In genomic region chr1:119139393-119139792, GRCh38 we compare ENCODE assay signal across 8 cellular contexts. TPM values are rescaled to one million over a fixed set of nuclear protein-coding genes. Genes with fewer than 3 reads are reported as not detected.
DNase-seq lines count a peak whose midpoint lies in the region; ATAC-seq, FAIRE-seq and TF ChIP-seq lines count a peak whose summit lies in the region.

No MANE protein-coding gene starts in this region.

- H3K4me3 ChIP-seq in Peyer's patch (peak overlapping the region in 3 of 4 donors; percentile 47 to 79 (median 52)), esophagus squamous epithelium (peak overlapping the region; percentile 34 to 71 (median 68)), spleen (peak overlapping the region; percentile 49 to 72 (median 58))

- no peak for ATAC-seq in HG02623 (IDR thresholded peaks at IDR 0.05; ENCODE audit: unreplicated experiment)

- peak overlapping the region; percentile 89 to 98 (median 96) for H3K27ac ChIP-seq in Peyer's patch
- H3K27ac ChIP-seq in esophagus squamous epithelium = peak overlapping the region; percentile 90 to 98 (median 96)
- H3K27ac ChIP-seq in spleen = peak overlapping the region; percentile 94 to 99 (median 96)

- FAIRE-seq in H54 (lab: Jason Lieb, UNC) = peak; percentile 67

- TF ChIP-seq POLR2A in H54 (IDR thresholded peaks at IDR 0.05; ENCODE audit: low read depth, low read length) (no peak), Peyer's patch (IDR thresholded peaks at IDR 0.05) (no peak), esophagus squamous epithelium (IDR thresholded peaks at IDR 0.05) (no peak), spleen (IDR thresholded peaks at IDR 0.05) (no peak)

- H3K9me3 ChIP-seq in Peyer's patch = no peaks in the 10 kb centered on the region
- no peaks in the 10 kb centered on the region for H3K9me3 ChIP-seq in esophagus squamous epithelium
- no peaks in the 10 kb centered on the region for H3K9me3 ChIP-seq in spleen

- no peaks in the 10 kb centered on the region for H3K36me3 ChIP-seq in Peyer's patch
- H3K36me3 ChIP-seq in esophagus squamous epithelium = no peaks in the 10 kb centered on the region
- peaks cover 0 to 8% (median 0%) of the 10 kb centered on the region in 6 donors for H3K36me3 ChIP-seq in spleen

- H3K4me1 ChIP-seq in Peyer's patch = peaks cover 0 to 14% (median 5%) of the 10 kb centered on the region in 4 donors
- peaks cover 3 to 55% (median 9%) of the 10 kb centered on the region in 3 donors for H3K4me1 ChIP-seq in esophagus squamous epithelium
- peaks cover 6 to 40% (median 29%) of the 10 kb centered on the region in 6 donors for H3K4me1 ChIP-seq in spleen

- H3K27me3 ChIP-seq in Peyer's patch (no peaks in the 10 kb centered on the region), esophagus squamous epithelium (no peaks in the 10 kb centered on the region), spleen (replicated peaks in 1 of 7) (no peaks in the 10 kb centered on the region)

- peak; percentile 19 for DNase-seq in DMS79 treated with DMSO at 0.1 percent for 48 hours (lab: John Stamatoyannopoulos, UW)
- no peak for DNase-seq in DMS79 (lab: John Stamatoyannopoulos, UW)
- no peak for DNase-seq in H54 (ENCODE audit: insufficient read length, low spot score)
- DNase-seq in Peyer's patch = no peak
- DNase-seq in esophagus squamous epithelium (lab: John Stamatoyannopoulos, UW) = no peak
- no peak for DNase-seq in spleen
- DNase-seq in RKO (ENCODE audit: low spot score) = no peak

- intact Hi-C loops in esophagus squamous epithelium (cut with DNase I) (no loop called here), spleen (cut with DNase I; ENCODE audit: low total_unique reads) (no loop called here)

- no peak for TF ChIP-seq CTCF in Peyer's patch (IDR thresholded peaks at IDR 0.05)
- no peak for TF ChIP-seq CTCF in esophagus squamous epithelium (IDR thresholded peaks at IDR 0.05)
- no peak for TF ChIP-seq CTCF in spleen (IDR thresholded peaks at IDR 0.05 in 8 of 11, conservative IDR thresholded peaks at IDR 0.05 in 3 of 11)

- WGBS in esophagus squamous epithelium, 2 donors = 21 to 31% methylated on average over 5 of the region's 5 CpGs
- 27 to 48% (median 32%) methylated on average over 5 of the region's 5 CpGs for WGBS in spleen, 5 donors

RNA-seq across cellular contexts. Expression of gene WARS2, which starts 1.1 kb away (rescaled TPM):
- total RNA-seq in Peyer's patch (10 to 100 TPM in 2 of 4 donors, 1 to 10 TPM in 2; 7.5 to 20.6 (median 10.6) TPM), esophagus squamous epithelium (10 to 100 TPM in 3 of 4 donors, 1 to 10 TPM in 1; 8.9 to 22.1 (median 12.8) TPM), spleen (10 to 100 TPM in 4 of 7 donors, 1 to 10 TPM in 3; 7.6 to 13.0 (median 10.5) TPM)
- polyA plus RNA-seq in spleen = 1 to 10 TPM; 2.9 to 4.4 (median 4.0) TPM
